ENCODE assay signal across 1 cellular context in the genomic region with DNA sequence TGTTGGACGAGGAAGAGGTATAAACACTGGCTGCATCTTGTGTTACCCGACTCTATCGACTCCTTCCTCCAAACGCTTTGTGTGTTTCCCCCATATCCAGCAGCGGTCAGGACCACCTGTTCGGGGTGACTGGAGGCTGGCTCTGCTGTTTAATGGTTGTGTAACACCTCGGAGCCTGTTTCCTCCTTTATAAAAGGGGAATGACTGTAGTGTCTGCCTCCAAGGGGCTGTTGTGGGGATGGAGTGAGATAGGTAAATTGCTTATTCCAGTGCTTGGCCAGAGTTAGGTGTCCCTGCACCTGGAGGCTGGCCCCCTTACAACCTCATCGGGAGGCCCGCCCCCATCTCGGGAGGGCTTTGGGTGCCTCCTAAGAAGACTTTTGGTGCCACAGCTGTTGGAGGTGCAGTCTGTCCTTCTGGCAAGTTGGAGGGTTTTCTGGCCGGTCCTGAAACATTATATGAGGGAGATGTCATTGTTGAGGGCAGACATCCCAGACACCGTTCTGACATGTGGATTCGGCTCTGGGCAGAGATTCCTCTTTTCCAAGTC.
TF ChIP-seq lines count a peak whose summit lies in the region.

No MANE protein-coding gene starts in this region.

TF ChIP-seq in HepG2, 621 proteins besides CTCF, POLR2A, EP300 and RAD21:
- no peak for TF ChIP-seq ZNF672 (CRISPR knock-in tag; IDR thresholded peaks at IDR 0.05)
- TF ChIP-seq XRCC5 (optimal IDR thresholded peaks at IDR 0.05; ENCODE audit: low read length), result peak; percentile 4
- 0 out of 2 replicates have a peak, but pooled peaks have one; percentile 25 for TF ChIP-seq SP4 (CRISPR knock-in tag; IDR thresholded peaks at IDR 0.05)
- no peak; the same call in 1 of the 2 replicates for TF ChIP-seq ZFP91 (CRISPR knock-in tag; IDR thresholded peaks at IDR 0.05; ENCODE audit: borderline replicate concordance)
- 0 out of 2 replicates have a peak, but pooled peaks have one; percentile 45 for TF ChIP-seq ZNF44 (CRISPR knock-in tag; IDR thresholded peaks at IDR 0.05)
- TF ChIP-seq ZNF781 (CRISPR knock-in tag; IDR thresholded peaks at IDR 0.05; ENCODE audit: borderline replicate concordance, not compliant biosample characterization), result peak; percentile 14
- no peak for TF ChIP-seq SSRP1 (CRISPR knock-in tag; IDR thresholded peaks at IDR 0.05)
- no peak for TF ChIP-seq CAMTA2 (CRISPR knock-in tag; IDR thresholded peaks at IDR 0.05; ENCODE audit: borderline replicate concordance)
- 0 out of 2 replicates have a peak, but pooled peaks have one; percentile 27 for TF ChIP-seq SAP130 (CRISPR knock-in tag; IDR thresholded peaks at IDR 0.05; ENCODE audit: low read depth)
- TF ChIP-seq, protein P1, sequence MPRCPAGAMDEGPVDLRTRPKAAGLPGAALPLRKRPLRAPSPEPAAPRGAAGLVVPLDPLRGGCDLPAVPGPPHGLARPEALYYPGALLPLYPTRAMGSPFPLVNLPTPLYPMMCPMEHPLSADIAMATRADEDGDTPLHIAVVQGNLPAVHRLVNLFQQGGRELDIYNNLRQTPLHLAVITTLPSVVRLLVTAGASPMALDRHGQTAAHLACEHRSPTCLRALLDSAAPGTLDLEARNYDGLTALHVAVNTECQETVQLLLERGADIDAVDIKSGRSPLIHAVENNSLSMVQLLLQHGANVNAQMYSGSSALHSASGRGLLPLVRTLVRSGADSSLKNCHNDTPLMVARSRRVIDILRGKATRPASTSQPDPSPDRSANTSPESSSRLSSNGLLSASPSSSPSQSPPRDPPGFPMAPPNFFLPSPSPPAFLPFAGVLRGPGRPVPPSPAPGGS (CRISPR knock-in tag; IDR thresholded peaks at IDR 0.05), result 0 out of 2 replicates have a peak, but pooled peaks have one; percentile 3
